In genomic region chr10:71753091-71753959, GRCh38 we compare ENCODE assay signal across 8 cellular contexts. TPM values are rescaled to one million over a fixed set of nuclear protein-coding genes. Genes with fewer than 3 reads are reported as not detected.
DNase-seq lines count a peak whose midpoint lies in the region; ATAC-seq and TF ChIP-seq lines count a peak whose summit lies in the region.

No MANE protein-coding gene starts in this region.

- H3K4me3 ChIP-seq in HEK293 (ENCODE audit: low read depth, low read length) (no peak overlapping the region), Karpas-422 (ENCODE audit: low read length) (no peak overlapping the region)

- H3K4me2 ChIP-seq in Karpas-422 (ENCODE audit: low read depth, low read length, poor library complexity, severe bottlenecking), result no peak overlapping the region

- DNase-seq in SKM-1 (lab: John Stamatoyannopoulos, UW; ENCODE audit: unreplicated experiment), result peak; percentile 99
- peak; percentile 84 for DNase-seq in Right ventricle myocardium inferior (ENCODE audit: missing footprints)
- no peak for DNase-seq in sciatic nerve (ENCODE audit: low spot score)
- DNase-seq in Karpas-422, result no peak
- no peak for DNase-seq in NCI-H2227 treated with DMSO at 0.1 percent for 48 hours (lab: John Stamatoyannopoulos, UW)

- intact Hi-C loops in Right ventricle myocardium inferior (cut with DNase I), result no loop called here
- intact Hi-C loops in sciatic nerve (cut with DNase I), result no loop called here

- H3K79me2 ChIP-seq in Karpas-422 (ENCODE audit: low read length), result no peaks in the 10 kb centered on the region

- ATAC-seq in Right ventricle myocardium inferior (peak; percentile 18), sciatic nerve (peak; percentile 28), HG03342 (IDR thresholded peaks at IDR 0.05; ENCODE audit: unreplicated experiment) (no peak), HG02870 (IDR thresholded peaks at IDR 0.05; ENCODE audit: unreplicated experiment) (no peak)

- H2AFZ ChIP-seq in Karpas-422 (ENCODE audit: low read length), result no peak overlapping the region

- H3K27ac ChIP-seq in HEK293 (ENCODE audit: extremely low read depth, low read depth, low read length), result no peak overlapping the region
- H3K27ac ChIP-seq in Karpas-422 (ENCODE audit: low read length), result no peak overlapping the region

- CTCF ChIA-PET in HEK293 (lab: Yijun Ruan, JAX), result interaction anchor here (1.4 kb wide), 1 partner anchor 20 kb away, joined by 8 read pairs; the partner anchor contains the start of gene VSIR

- H4K20me1 ChIP-seq in Karpas-422 (ENCODE audit: insufficient read depth, low read depth, low read length), result peaks cover 6% of the 10 kb centered on the region; the same call in 1 of the 2 replicates

- H3K9ac ChIP-seq in Karpas-422 (ENCODE audit: low read length), result no peak overlapping the region

- no peaks in the 10 kb centered on the region for H3K9me2 ChIP-seq in Karpas-422 (replicated peaks; ENCODE audit: insufficient read depth, low read length)

- H3K36me3 ChIP-seq in HEK293 (ENCODE audit: control insufficient read depth in 2 of 2, insufficient read depth in 1 of 2, low read length in 2 of 2) (no peaks in the 10 kb centered on the region), Karpas-422 (ENCODE audit: insufficient read depth, low read length) (no peaks in the 10 kb centered on the region)

- H3K4me1 ChIP-seq in HEK293 (ENCODE audit: control insufficient read depth, insufficient read depth, low read length) (no peaks in the 10 kb centered on the region), Karpas-422 (ENCODE audit: low read length) (peaks cover 44% of the 10 kb centered on the region)

- no peaks in the 10 kb centered on the region for H3K9me3 ChIP-seq in HEK293 (ENCODE audit: control insufficient read depth, insufficient read depth, low read depth, low read length)
- no peaks in the 10 kb centered on the region for H3K9me3 ChIP-seq in Karpas-422 (ENCODE audit: low read length)

- TF ChIP-seq CTCF in HEK293 (tag by site-specific recombination; IDR thresholded peaks at IDR 0.05), result no peak

- H3K27me3 ChIP-seq in Karpas-422 (ENCODE audit: low read length), result no peaks in the 10 kb centered on the region

- POLR2A ChIA-PET in HEK293 (lab: Yijun Ruan, JAX), result interaction anchor here (0.6 kb wide), 1 partner anchor 435 kb away, joined by 3 read pairs; the partner anchor contains the start of gene SLC29A3

TF ChIP-seq in HEK293, 187 proteins besides CTCF, POLR2A, EP300 and RAD21:
- no peak for TF ChIP-seq ZNF157 (tag by site-specific recombination; IDR thresholded peaks at IDR 0.05)
- TF ChIP-seq REST (tag by site-specific recombination; IDR thresholded peaks at IDR 0.05), result peak; percentile 92

RNA-seq across cellular contexts. Expression of gene VSIR, which starts 20.0 kb away (rescaled TPM):
- total RNA-seq in Right ventricle myocardium inferior, result 140 TPM
- 171 TPM for total RNA-seq in sciatic nerve
- 0.07 and 1.8 TPM in 2 replicates for total RNA-seq in Karpas-422 (2014; rRNA removed; shearing (Covaris generic); ENCODE audit: low replicate concordance)

RNA-seq across cellular contexts. Expression of gene C10orf105, which starts 33.7 kb away (rescaled TPM):
- 0.05 TPM for total RNA-seq in Right ventricle myocardium inferior
- 0.53 TPM for total RNA-seq in sciatic nerve
- not detected in 2 replicates for total RNA-seq in Karpas-422 (2014; rRNA removed; shearing (Covaris generic); ENCODE audit: low replicate concordance)

Comparison
In these comparisons a context has a peak if more than half of its experiments do, and no peak if none do; other contexts are left out.
1. DNase-seq: peak in SKM-1 (single experiment) and Right ventricle myocardium inferior (single experiment); none in sciatic nerve (single experiment), Karpas-422 (single experiment) and NCI-H2227 treated with DMSO at 0.1 percent for 48 hours (single experiment).
2. ATAC-seq: peak in Right ventricle myocardium inferior (single experiment) and sciatic nerve (single experiment); none in HG03342 (single experiment) and HG02870 (single experiment).
3. RNA of gene VSIR, which starts 20.0 kb away (total RNA-seq): 171 TPM in sciatic nerve (single experiment) and 140 TPM in Right ventricle myocardium inferior (single experiment); 0.07 to 1.8 TPM in Karpas-422; every median in the first group is over 10 times any median in the second.